ENCODE assay signal across 8 cellular contexts in the genomic region with DNA sequence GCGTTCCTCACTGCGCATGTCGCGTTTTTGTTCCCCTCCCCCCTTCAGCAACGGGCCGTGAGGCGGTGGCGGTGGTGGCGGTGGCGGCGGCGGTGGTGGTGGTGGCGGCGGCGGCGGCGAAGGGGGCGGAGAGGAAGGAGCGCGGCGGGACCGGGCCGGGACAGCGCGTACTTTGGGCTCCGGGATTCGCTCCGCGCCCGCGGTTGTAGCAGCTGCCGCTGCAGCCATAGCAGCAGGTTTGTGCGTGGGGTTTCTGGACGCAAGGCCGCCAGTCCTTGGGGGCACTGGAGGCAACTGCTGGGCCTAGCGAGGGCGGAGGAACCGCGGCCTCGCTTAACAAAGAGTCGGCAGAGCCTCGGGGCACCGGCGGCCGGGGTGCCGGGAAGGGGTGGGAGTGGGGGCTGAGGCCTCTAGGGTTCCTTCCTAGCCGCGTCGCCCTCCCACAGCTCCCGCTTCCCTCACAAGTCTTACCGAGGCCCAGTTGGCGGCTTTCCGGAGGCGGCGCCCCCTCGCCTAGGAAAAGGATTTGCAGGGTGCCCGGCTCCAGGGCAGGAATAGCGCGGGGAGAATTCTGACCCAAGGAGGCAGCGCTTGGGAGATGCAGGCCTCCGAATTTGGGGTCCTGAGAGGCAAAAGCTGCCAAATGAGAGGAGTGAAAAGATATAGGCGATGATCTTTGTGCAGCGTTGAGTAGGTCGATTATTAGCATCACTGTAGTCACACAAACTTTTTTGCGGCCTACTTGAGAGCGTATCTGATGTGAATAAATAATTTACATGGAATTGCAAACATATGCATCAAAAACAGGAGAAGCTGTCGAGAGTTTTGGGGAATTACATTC. TPM values are rescaled to one million over a fixed set of nuclear protein-coding genes. Genes with fewer than 3 reads are reported as not detected.
A peak's percentile ranks its signal among the peaks of the same experiment; 100 is the strongest.
DNase-seq lines count a peak whose midpoint lies in the region; ATAC-seq and TF ChIP-seq lines count a peak whose summit lies in the region.

Gene DDX42 (plus strand): TSS at position 30 of the 841 bp plus-strand sequence. CDS start 12,880 bp downstream, outside the sequence.

- H3K9me3 ChIP-seq in HUES6 (ENCODE audit: control insufficient read depth, insufficient read depth, low read depth, low read length): no peaks in the 10 kb centered on the region
- H3K9me3 ChIP-seq in smooth muscle cell (replicated peaks; ENCODE audit: low read depth): no peaks in the 10 kb centered on the region

- H3K4me3 Mint-ChIP-seq in MCF 10A (ENCODE audit: unreplicated experiment): peak within 1 kb of the TSS; percentile 76

- H3K27ac ChIP-seq in HUES6 (ENCODE audit: low read depth, low read length): peak within 1 kb of the TSS; percentile 96
- H3K27ac ChIP-seq in smooth muscle cell (ENCODE audit: low read depth): peak within 1 kb of the TSS; percentile 96

- H3K36me3 ChIP-seq in HUES6 (ENCODE audit: control insufficient read depth, insufficient read depth, low read length): peaks cover 33% of the 10 kb centered on the region
- H3K36me3 ChIP-seq in smooth muscle cell (ENCODE audit: low read depth): no peaks in the 10 kb centered on the region

- H3K79me2 ChIP-seq in smooth muscle cell (ENCODE audit: low read depth): peaks cover 87% of the 10 kb centered on the region

- H3F3A ChIP-seq in smooth muscle cell (ENCODE audit: low read depth): no peaks in the 10 kb centered on the region

- H3K27me3 Mint-ChIP-seq in MCF 10A (ENCODE audit: insufficient read depth, unreplicated experiment): no peaks in the 10 kb centered on the region

- peaks cover 30% of the 10 kb centered on the region for H3K4me1 Mint-ChIP-seq in MCF 10A (ENCODE audit: insufficient read depth, unreplicated experiment)

- H3K4me1 ChIP-seq in HUES6 (ENCODE audit: control insufficient read depth, insufficient read depth, low read length) (0 out of 2 replicates have a peak, but pooled peaks cover 8% of the 10 kb centered on the region), smooth muscle cell (ENCODE audit: low read depth) (peaks cover 9% of the 10 kb centered on the region)

- CTCF ChIA-PET in AG04449 (lab: Yijun Ruan, JAX): no interaction called here
- CTCF ChIA-PET in MCF 10A (lab: Yijun Ruan, JAX): interaction anchor here (0.6 to 1.5 kb wide), 5 partner anchors 10 to 60 kb away, joined by 3 to 8 read pairs (median 4); partner anchors contain the start of gene FTSJ3

- 2% methylated on average over 38 of the region's 67 CpGs for whole genome bisulfite sequencing in smooth muscle cell (ENCODE audit: low lambda C conversion rate)

- H3K9me3 Mint-ChIP-seq in MCF 10A (ENCODE audit: unreplicated experiment): no peaks in the 10 kb centered on the region

- H3K27me3 ChIP-seq in HUES6 (ENCODE audit: control insufficient read depth, insufficient read depth, low read length): no peaks in the 10 kb centered on the region
- H3K27me3 ChIP-seq in smooth muscle cell (ENCODE audit: low read depth): no peaks in the 10 kb centered on the region

- BruUV-seq in MCF 10A (replicated peaks; lab: Mats Ljungman, UMichigan): no TSS peak

- H3K9ac ChIP-seq in HUES6 (ENCODE audit: low read length): peak within 1 kb of the TSS; percentile 94
- H3K9ac ChIP-seq in smooth muscle cell (ENCODE audit: low read depth): peak within 1 kb of the TSS; percentile 96

- peak within 1 kb of the TSS; percentile 87 for H3K4me2 ChIP-seq in smooth muscle cell

- TF ChIP-seq CTCF in AG04449 (IDR thresholded peaks at IDR 0.05; ENCODE audit: insufficient read depth, low read length, missing control alignments): peak; percentile 8
- TF ChIP-seq CTCF in MCF 10A (IDR thresholded peaks at IDR 0.05; ENCODE audit: unreplicated experiment): no peak
- TF ChIP-seq CTCF in smooth muscle cell (IDR thresholded peaks at IDR 0.05; ENCODE audit: borderline replicate concordance, insufficient read depth, poor library complexity, severe bottlenecking): no peak

- H3K36me3 Mint-ChIP-seq in MCF 10A (ENCODE audit: insufficient read depth, unreplicated experiment): peaks cover 41% of the 10 kb centered on the region

- peak; percentile 9 for ATAC-seq in GM18909 (IDR thresholded peaks at IDR 0.05; ENCODE audit: poor library complexity, unreplicated experiment)

- peaks cover 79% of the 10 kb centered on the region for H4K20me1 ChIP-seq in smooth muscle cell (ENCODE audit: low read depth)

- POLR2A ChIA-PET in AG04449 (lab: Yijun Ruan, JAX): interaction anchor here (0.6 to 1.5 kb wide), 9 partner anchors 9 to 146 kb away, joined by 3 to 10 read pairs (median 4); partner anchors contain the start of gene PSMC5
- POLR2A ChIA-PET in MCF 10A (lab: Yijun Ruan, JAX): interaction anchor here (0.6 to 11.5 kb wide), 37 partner anchors 9 to 897 kb away, joined by 3 to 211 read pairs (median 7); partner anchors contain the start of genes DDX5, FTSJ3, MAP3K3 and PSMC5

- intact Hi-C loops in MCF 10A (cut with micrococcal nuclease): loop anchor here (2.0 kb wide), 1 partner anchor 52 kb away; the partner anchor contains the start of genes FTSJ3 and PSMC5

- H3K4me3 ChIP-seq in AG04449 (ENCODE audit: low read depth, low read length): peak within 1 kb of the TSS; percentile 92
- peak within 1 kb of the TSS; percentile 91 for H3K4me3 ChIP-seq in HUES6 (ENCODE audit: low read depth, low read length)
- H3K4me3 ChIP-seq in smooth muscle cell: peak within 1 kb of the TSS; percentile 85

- H2AFZ ChIP-seq in smooth muscle cell (ENCODE audit: low read depth): peak within 1 kb of the TSS; percentile 76

- DNase-seq in AG04449 (ENCODE audit: low read depth, low spot score) (no peak), SW 1271 (lab: John Stamatoyannopoulos, UW) (peak; percentile 3 to 58), MCF 10A (ENCODE audit: unreplicated experiment) (peak; percentile 57), iPS-NIHi7 (ENCODE audit: extremely low spot score) (peak; percentile 41), smooth muscle cell (lab: John Stamatoyannopoulos, UW; ENCODE audit: unreplicated experiment) (peak; percentile 47), CD1c-positive myeloid dendritic cell (ENCODE audit: extremely low spot score) (no peak)

- H3K27ac Mint-ChIP-seq in MCF 10A (ENCODE audit: low read depth, unreplicated experiment): peak within 1 kb of the TSS; percentile 100

RNA-seq across cellular contexts. Expression of gene DDX42, which starts in this region (rescaled TPM):
- total RNA-seq in MCF 10A (2022) (137 and 144 TPM in 2 replicates), smooth muscle cell (80.1 and 80.5 TPM in 2 replicates)
- 30.1 and 31.7 TPM in 2 replicates for polyA plus RNA-seq in smooth muscle cell

Comparison
In these comparisons a context has a peak if more than half of its experiments do, and no peak if none do; other contexts are left out.
1. DNase-seq: peak in SW 1271 (2 of 2), MCF 10A (single experiment), iPS-NIHi7 (single experiment) and smooth muscle cell (single experiment); none in AG04449 (single experiment) and CD1c-positive myeloid dendritic cell (single experiment).
2. Peak in every context shown above with its lines, with median percentiles within 50 percentile points of each other: H3K4me3 ChIP-seq.